Comparison of ENCODE assay signal across 8 cellular contexts in the genomic region with DNA sequence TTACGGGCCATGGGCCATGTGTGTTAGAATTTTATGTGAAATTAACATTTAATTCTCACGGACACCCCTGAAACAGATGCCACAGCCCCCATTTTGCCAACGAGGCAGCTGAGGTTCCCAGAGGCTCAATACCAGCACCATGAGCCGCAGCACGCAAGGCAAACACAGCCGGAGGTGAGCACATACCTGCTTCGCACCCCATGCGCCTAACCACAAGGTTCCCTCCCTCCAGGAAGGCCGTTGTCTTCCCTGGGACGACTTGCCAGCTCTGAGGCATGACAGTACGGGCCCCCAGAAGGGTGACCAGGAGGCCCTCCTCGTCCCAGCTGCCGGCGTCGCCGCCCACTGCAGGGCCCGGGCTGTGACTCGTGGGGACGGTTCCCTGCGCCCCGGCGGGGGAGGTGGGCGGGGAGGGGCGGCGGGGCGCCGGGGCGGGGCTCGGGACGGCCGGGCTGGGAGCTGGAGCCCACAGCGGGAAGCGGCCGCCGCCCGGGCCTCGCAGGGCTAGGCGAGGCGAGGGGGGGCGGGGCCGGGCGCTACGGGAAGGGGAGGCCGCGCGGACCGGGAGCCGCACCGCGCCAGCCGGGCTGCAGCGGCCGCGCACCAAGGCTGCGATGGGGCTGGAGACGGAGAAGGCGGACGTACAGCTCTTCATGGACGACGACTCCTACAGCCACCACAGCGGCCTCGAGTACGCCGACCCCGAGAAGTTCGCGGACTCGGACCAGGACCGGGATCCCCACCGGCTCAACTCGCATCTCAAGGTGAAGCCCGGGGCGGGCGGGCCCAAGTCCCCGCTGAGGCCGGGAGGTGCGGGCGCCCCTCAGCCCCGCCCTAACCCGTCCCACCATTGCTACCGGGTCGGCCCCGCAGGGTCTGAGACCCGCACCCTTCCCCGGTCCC. TPM values are rescaled to one million over a fixed set of nuclear protein-coding genes. Genes with fewer than 3 reads are reported as not detected.
A peak's percentile ranks its signal among the peaks of the same experiment; 100 is the strongest.
DNase-seq lines count a peak whose midpoint lies in the region; ATAC-seq and TF ChIP-seq lines count a peak whose summit lies in the region.

A gene with protein sequence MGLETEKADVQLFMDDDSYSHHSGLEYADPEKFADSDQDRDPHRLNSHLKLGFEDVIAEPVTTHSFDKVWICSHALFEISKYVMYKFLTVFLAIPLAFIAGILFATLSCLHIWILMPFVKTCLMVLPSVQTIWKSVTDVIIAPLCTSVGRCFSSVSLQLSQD (plus strand): TSS at position 571 of the 903 bp plus-strand sequence. CDS start 44 bp downstream, at position 615.

- H3K4me3 ChIP-seq in HCT116 (replicated peaks in 1 of 2; ENCODE audit: low read depth in 1 of 2, low read length in 2 of 2) (peak within 1 kb of the TSS; percentile 73 to 95), skeletal muscle tissue (ENCODE audit: low read length in 3 of 3) (peak within 1 kb of the TSS; percentile 70 to 84 (median 80))

- no peaks in the 10 kb centered on the region for H4K20me1 ChIP-seq in HCT116 (ENCODE audit: insufficient read depth)

- DNase-seq in HCT116 (ENCODE audit: low read depth, low spot score) (peak; percentile 74), RPMI7951 (ENCODE audit: low read depth) (peak; percentile 72), caudate nucleus (lab: John Stamatoyannopoulos, UW) (peak in 10 of 61 donors; percentile 3 to 49 (median 21)), iris pigment epithelial cell (ENCODE audit: low read depth) (peak; percentile 62), NCI-H2107 (lab: John Stamatoyannopoulos, UW) (no peak)
- no peak for DNase-seq in effector CD4-positive, alpha-beta T cell

- no peaks in the 10 kb centered on the region for H3K27me3 ChIP-seq in HCT116 (ENCODE audit: insufficient read depth, low read length)
- H3K27me3 ChIP-seq in skeletal muscle tissue (ENCODE audit: control insufficient read depth in 3 of 3, insufficient read depth in 3 of 3, low read length in 3 of 3): peaks cover 0 to 12% (median 10%) of the 10 kb centered on the region in 3 donors

- no TSS peak for BruUV-seq in HCT116 (replicated peaks; lab: Mats Ljungman, UMichigan)

- peak within 1 kb of the TSS; percentile 87 for H3K4me2 ChIP-seq in HCT116 (ENCODE audit: low read length)

- H2AFZ ChIP-seq in HCT116 (ENCODE audit: low read depth, low read length, poor library complexity, severe bottlenecking): no peak within 1 kb of the TSS

- peak within 1 kb of the TSS; percentile 98 for H3K27ac ChIP-seq in HCT116 (ENCODE audit: low read depth, low read length)
- peak within 1 kb of the TSS; percentile 14 for H3K27ac ChIP-seq in caudate nucleus (ENCODE audit: low read depth, low read length)
- peak within 1 kb of the TSS; percentile 86 for H3K27ac ChIP-seq in skeletal muscle tissue (ENCODE audit: low read depth, low read length)

- POLR2A ChIA-PET in HCT116 (lab: Charles Lee): interaction anchor here (0.7 to 1.6 kb wide), 5 partner anchors 12 to 242 kb away, joined by 3 to 6 read pairs (median 4); no protein-coding TSS in a partner anchor

- peak; percentile 20 for TF ChIP-seq POLR2A in HCT116 (IDR thresholded peaks at IDR 0.05; ENCODE audit: borderline replicate concordance, extremely low read depth, insufficient read depth, insufficient read length)

- peaks cover 7% of the 10 kb centered on the region; the same call in 1 of the 2 replicates for H3K4me1 ChIP-seq in ES-I3 (ENCODE audit: insufficient read depth, low read length)
- peaks cover 23 to 64% of the 10 kb centered on the region in 2 experiments for H3K4me1 ChIP-seq in HCT116 (ENCODE audit: control insufficient read depth in 1 of 2, insufficient read depth in 2 of 2, low read length in 2 of 2)
- peaks cover 3 to 8% (median 8%) of the 10 kb centered on the region in 3 donors for H3K4me1 ChIP-seq in skeletal muscle tissue (ENCODE audit: control insufficient read depth in 3 of 3, insufficient read depth in 3 of 3, low read length in 3 of 3)

- CTCF ChIA-PET in HCT116 (lab: Charles Lee): interaction anchor here (1.0 kb wide), 1 partner anchor 92 kb away, joined by 3 read pairs; no protein-coding TSS in a partner anchor

- intact Hi-C loops in HCT116 (cut with micrococcal nuclease): loop anchor here (1.0 to 5.0 kb wide), 2 partner anchors 25 to 142 kb away; no protein-coding TSS in a partner anchor

- H3K9me3 ChIP-seq in ES-I3 (ENCODE audit: control insufficient read depth, insufficient read depth, low read length) (no peaks in the 10 kb centered on the region), HCT116 (ENCODE audit: control insufficient read depth in 1 of 2, insufficient read depth in 1 of 2, low read depth in 1 of 2, low read length in 2 of 2) (peaks cover 0 to 7% of the 10 kb centered on the region in 2 experiments; a peak in 1 of 4 replicates), skeletal muscle tissue (ENCODE audit: control insufficient read depth in 3 of 3, low read length in 3 of 3) (no peaks in the 10 kb centered on the region)

- peak; percentile 36; the same call in 1 of the 2 replicates for TF ChIP-seq RAD21 in HCT116 (IDR thresholded peaks at IDR 0.05; ENCODE audit: low read depth)

- peak; percentile 81 for ATAC-seq in HCT116

- peaks cover 48% of the 10 kb centered on the region for H3K79me2 ChIP-seq in HCT116 (ENCODE audit: insufficient read depth, low read length)

- H3K36me3 ChIP-seq in ES-I3 (ENCODE audit: insufficient read depth, low read length): no peaks in the 10 kb centered on the region; the same call in 1 of the 2 replicates
- peaks cover 0 to 32% of the 10 kb centered on the region in 2 experiments; a peak in 2 of 4 replicates for H3K36me3 ChIP-seq in HCT116 (ENCODE audit: control insufficient read depth in 1 of 2, insufficient read depth in 2 of 2, low read length in 2 of 2)
- H3K36me3 ChIP-seq in skeletal muscle tissue (ENCODE audit: control insufficient read depth in 3 of 3, insufficient read depth in 3 of 3, low read length in 3 of 3): no peaks in the 10 kb centered on the region

- H3K9ac ChIP-seq in ES-I3 (ENCODE audit: low read depth, low read length) (peak within 1 kb of the TSS; percentile 82), HCT116 (ENCODE audit: low read length) (peak within 1 kb of the TSS; percentile 98), skeletal muscle tissue (ENCODE audit: low read depth in 1 of 3, low read length in 3 of 3) (peak within 1 kb of the TSS; percentile 84 to 90 (median 85))

- no peaks in the 10 kb centered on the region for H3K9me2 ChIP-seq in HCT116 (ENCODE audit: insufficient read depth)

- no peak for TF ChIP-seq CTCF in HCT116 (IDR thresholded peaks at IDR 0.05 in 2 of 3, conservative IDR thresholded peaks at IDR 0.05 in 1 of 3; ENCODE audit: borderline replicate concordance in 1 of 3, insufficient read depth in 1 of 3, low read depth in 2 of 3, low read length in 2 of 3)

- RAD21 ChIA-PET in HCT116 (lab: Charles Lee; ENCODE audit: low non-redundant PET in 1 of 2, low total read pairs in 2 of 2, uncharacterized antibody in 2 of 2, unreplicated experiment in 2 of 2): interaction anchor here (0.6 to 1.4 kb wide), 3 partner anchors 15 to 27 kb away, joined by 3 to 8 read pairs (median 6); no protein-coding TSS in a partner anchor

TF ChIP-seq in HCT116, 20 proteins besides CTCF, POLR2A, EP300 and RAD21 (continues in another document):
- peak; percentile 70 for TF ChIP-seq POLR2AphosphoS5 (IDR thresholded peaks at IDR 0.05; ENCODE audit: low read depth, low read length)
- peak; percentile 71 for TF ChIP-seq EGR1 (IDR thresholded peaks at IDR 0.05; ENCODE audit: low read depth)
- no peak for TF ChIP-seq SRF (IDR thresholded peaks at IDR 0.05; ENCODE audit: low read depth)
- TF ChIP-seq SIN3A (IDR thresholded peaks at IDR 0.05; ENCODE audit: low read depth): peak; percentile 90
- no peak for TF ChIP-seq TCF7L2 (IDR thresholded peaks at IDR 0.05; ENCODE audit: borderline replicate concordance, extremely low read depth, insufficient read depth, insufficient read length)
- peak; percentile 64 for TF ChIP-seq ZFX (IDR thresholded peaks at IDR 0.05)
- TF ChIP-seq CEBPB (IDR thresholded peaks at IDR 0.05; ENCODE audit: low read depth): 0 out of 2 replicates have a peak, but pooled peaks have one; percentile 15
- peak; percentile 3 for TF ChIP-seq YY1 (IDR thresholded peaks at IDR 0.05; ENCODE audit: extremely low read depth, insufficient replicate concordance, low read depth, low read length)
- TF ChIP-seq, protein P1, sequence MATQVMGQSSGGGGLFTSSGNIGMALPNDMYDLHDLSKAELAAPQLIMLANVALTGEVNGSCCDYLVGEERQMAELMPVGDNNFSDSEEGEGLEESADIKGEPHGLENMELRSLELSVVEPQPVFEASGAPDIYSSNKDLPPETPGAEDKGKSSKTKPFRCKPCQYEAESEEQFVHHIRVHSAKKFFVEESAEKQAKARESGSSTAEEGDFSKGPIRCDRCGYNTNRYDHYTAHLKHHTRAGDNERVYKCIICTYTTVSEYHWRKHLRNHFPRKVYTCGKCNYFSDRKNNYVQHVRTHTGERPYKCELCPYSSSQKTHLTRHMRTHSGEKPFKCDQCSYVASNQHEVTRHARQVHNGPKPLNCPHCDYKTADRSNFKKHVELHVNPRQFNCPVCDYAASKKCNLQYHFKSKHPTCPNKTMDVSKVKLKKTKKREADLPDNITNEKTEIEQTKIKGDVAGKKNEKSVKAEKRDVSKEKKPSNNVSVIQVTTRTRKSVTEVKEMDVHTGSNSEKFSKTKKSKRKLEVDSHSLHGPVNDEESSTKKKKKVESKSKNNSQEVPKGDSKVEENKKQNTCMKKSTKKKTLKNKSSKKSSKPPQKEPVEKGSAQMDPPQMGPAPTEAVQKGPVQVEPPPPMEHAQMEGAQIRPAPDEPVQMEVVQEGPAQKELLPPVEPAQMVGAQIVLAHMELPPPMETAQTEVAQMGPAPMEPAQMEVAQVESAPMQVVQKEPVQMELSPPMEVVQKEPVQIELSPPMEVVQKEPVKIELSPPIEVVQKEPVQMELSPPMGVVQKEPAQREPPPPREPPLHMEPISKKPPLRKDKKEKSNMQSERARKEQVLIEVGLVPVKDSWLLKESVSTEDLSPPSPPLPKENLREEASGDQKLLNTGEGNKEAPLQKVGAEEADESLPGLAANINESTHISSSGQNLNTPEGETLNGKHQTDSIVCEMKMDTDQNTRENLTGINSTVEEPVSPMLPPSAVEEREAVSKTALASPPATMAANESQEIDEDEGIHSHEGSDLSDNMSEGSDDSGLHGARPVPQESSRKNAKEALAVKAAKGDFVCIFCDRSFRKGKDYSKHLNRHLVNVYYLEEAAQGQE (IDR thresholded peaks at IDR 0.05; ENCODE audit: low read depth): no peak
- peak; percentile 46 for TF ChIP-seq JUND (IDR thresholded peaks at IDR 0.05)
- no peak for TF ChIP-seq ZNF274 (IDR thresholded peaks at IDR 0.05; ENCODE audit: low read depth, low read length)
- TF ChIP-seq EZH2 (IDR thresholded peaks at IDR 0.05): no peak
- TF ChIP-seq SP1 (IDR thresholded peaks at IDR 0.05; ENCODE audit: low read depth): peak; percentile 68
- no peak for TF ChIP-seq EZH2phosphoT487 (IDR thresholded peaks at IDR 0.05; ENCODE audit: borderline replicate concordance)

RNA-seq across cellular contexts. Expression of the gene that starts here (rescaled TPM):
- total RNA-seq in HCT116 (2021; ENCODE audit: unreplicated experiment) (157 TPM), skeletal muscle tissue (35.0 TPM)
- polyA plus RNA-seq in HCT116 (2012): 153 and 174 TPM in 2 replicates
- total RNA-seq in RPMI7951 (2014; rRNA removed; shearing (Covaris generic)): 74.9 and 109 TPM in 2 replicates

Comparison
In these comparisons a context has a peak if more than half of its experiments do, and no peak if none do; other contexts are left out.
1. DNase-seq: peak in HCT116 (single experiment), RPMI7951 (single experiment) and iris pigment epithelial cell (single experiment); none in effector CD4-positive, alpha-beta T cell (single experiment) and NCI-H2107 (single experiment).
2. H3K27ac ChIP-seq: peak in every context shown above with its lines; median percentile 98 in HCT116; 86 in skeletal muscle tissue; 14 in caudate nucleus.
3. Peak in every context shown above with its lines, with median percentiles within 50 percentile points of each other: H3K9ac ChIP-seq.